Comparison of ENCODE assay signal across 23 cellular contexts in genomic region chr2:15671842-15672815, GRCh38.
DNase-seq lines count a peak whose midpoint lies in the region; ATAC-seq and TF ChIP-seq lines count a peak whose summit lies in the region.
"Had no signal": no experiment of that assay in that cellular context is flagged by ENCODE, and none has a peak within 500 bp of the region (broad histone marks: within the 10 kb centered on the region; RNA-seq: fewer than 3 reads in every experiment).

No MANE protein-coding gene starts in this region.

- H3K27me3 Mint-ChIP-seq in nephron (ENCODE audit: low read depth) = peaks cover 15% of the 10 kb centered on the region
- H3K27me3 Mint-ChIP-seq: CD4-positive, CD25-positive, alpha-beta regulatory T cell had no signal

- H3K4me1 Mint-ChIP-seq in nephron = peaks cover 57% of the 10 kb centered on the region
- H3K4me1 Mint-ChIP-seq: CD14-positive monocyte; CD4-positive, CD25-positive, alpha-beta regulatory T cell; CD8-positive, alpha-beta memory T cell had no signal

- H3K9ac ChIP-seq in mesenchymal stem cell (ENCODE audit: low read length) = no peak overlapping the region
- no peak overlapping the region for H3K9ac ChIP-seq in trophoblast cell (ENCODE audit: low read length)
- H3K9ac ChIP-seq: BLaER1 had no signal

- H2AK5ac ChIP-seq in mesenchymal stem cell (ENCODE audit: low read length, severe bottlenecking) (peak overlapping the region; percentile 0), trophoblast cell (ENCODE audit: low read length) (no peak overlapping the region)

- no peaks in the 10 kb centered on the region for H3K36me3 Mint-ChIP-seq in nephron (ENCODE audit: low read depth)
- H3K36me3 Mint-ChIP-seq: CD14-positive monocyte; CD4-positive, alpha-beta memory T cell; CD4-positive, CD25-positive, alpha-beta regulatory T cell; CD8-positive, alpha-beta memory T cell had no signal

- H3K36me3 ChIP-seq in mesenchymal stem cell (ENCODE audit: control insufficient read depth in 1 of 2, insufficient read depth in 2 of 2, low read depth in 1 of 2, low read length in 2 of 2) (no peaks in the 10 kb centered on the region), trophoblast cell (ENCODE audit: control insufficient read depth in 1 of 2, insufficient read depth in 2 of 2, low read length in 2 of 2) (no peaks in the 10 kb centered on the region)
- H3K36me3 ChIP-seq: BE2C, BLaER1 had no signal

- in situ Hi-C loops in KBM-7 (cut with MboI; ENCODE audit: low pct_unique_long_range_greater_than_20kb, low sequenced_read_pairs) = no loop called here

- H2BK120ac ChIP-seq in mesenchymal stem cell (ENCODE audit: low read depth, low read length) (no peak overlapping the region), trophoblast cell (ENCODE audit: insufficient read depth, low read length, poor library complexity) (no peak overlapping the region)

- H2BK15ac ChIP-seq in mesenchymal stem cell (ENCODE audit: low read depth, poor library complexity, severe bottlenecking) = no peak overlapping the region

- H3K9me3 ChIP-seq in mesenchymal stem cell (ENCODE audit: control insufficient read depth, low read length) (no peaks in the 10 kb centered on the region), trophoblast cell (ENCODE audit: insufficient read depth, low read depth, low read length) (no peaks in the 10 kb centered on the region)
- H3K9me3 ChIP-seq: BE2C, BLaER1 had no signal

- no peak overlapping the region for H3K14ac ChIP-seq in mesenchymal stem cell (ENCODE audit: low read length in 2 of 2)
- H3K14ac ChIP-seq in trophoblast cell (ENCODE audit: low read length) = peak overlapping the region; percentile 4

- H2AFZ ChIP-seq in mesenchymal stem cell (ENCODE audit: low read depth, low read length) = no peak overlapping the region
- no peak overlapping the region for H2AFZ ChIP-seq in trophoblast cell (ENCODE audit: insufficient read depth, low read length, poor library complexity)

- no peak for ATAC-seq in HG02938 (IDR thresholded peaks at IDR 0.05; ENCODE audit: unreplicated experiment)
- ATAC-seq: GM12878 had no signal

- H3K4me3 Mint-ChIP-seq in nephron = no peak overlapping the region
- H3K4me3 Mint-ChIP-seq: CD14-positive monocyte; CD4-positive, alpha-beta memory T cell; CD4-positive, CD25-positive, alpha-beta regulatory T cell; CD8-positive, alpha-beta memory T cell had no signal

- H4K8ac ChIP-seq in mesenchymal stem cell (ENCODE audit: low read length) = no peak overlapping the region
- no peak overlapping the region for H4K8ac ChIP-seq in trophoblast cell (ENCODE audit: low read depth, low read length)

- H3K27me3 ChIP-seq in mesenchymal stem cell (ENCODE audit: control insufficient read depth in 1 of 2, insufficient read depth in 1 of 2, low read length in 2 of 2) (peaks cover 0 to 10% of the 10 kb centered on the region in 2 experiments), trophoblast cell (ENCODE audit: insufficient read depth, low read length) (no peaks in the 10 kb centered on the region)
- H3K27me3 ChIP-seq: BE2C, BLaER1 had no signal

- H3K27ac ChIP-seq in mesenchymal stem cell (ENCODE audit: low read length, poor library complexity, severe bottlenecking) (no peak overlapping the region), trophoblast cell (ENCODE audit: low read depth, low read length) (no peak overlapping the region)
- H3K27ac ChIP-seq: BLaER1 had no signal

- H3K4me2 ChIP-seq in mesenchymal stem cell (ENCODE audit: low read length, poor library complexity, severe bottlenecking) = no peak overlapping the region
- no peak overlapping the region for H3K4me2 ChIP-seq in trophoblast cell (ENCODE audit: low read length)
- H3K4me2 ChIP-seq: BLaER1 had no signal

- H4K12ac ChIP-seq in trophoblast cell (ENCODE audit: low read depth, low read length) = no peak overlapping the region

- no peak overlapping the region for H3K23ac ChIP-seq in mesenchymal stem cell (ENCODE audit: low read length in 2 of 2)
- no peak overlapping the region for H3K23ac ChIP-seq in trophoblast cell (ENCODE audit: low read length)

- no peak overlapping the region for H4K91ac ChIP-seq in mesenchymal stem cell (ENCODE audit: low read length)
- H4K91ac ChIP-seq in trophoblast cell (ENCODE audit: low read depth, low read length) = peak overlapping the region; percentile 20

- DNase-seq in mesenchymal stem cell = no peak
- no peak for DNase-seq in trophoblast cell
- no peak for DNase-seq in T1000 (lab: John Stamatoyannopoulos, UW)
- DNase-seq in KBM-7 = no peak
- DNase-seq: 8988T; ACHN; BE2C; C1 segment of cervical spinal cord; CD4-positive, alpha-beta memory T cell; CD4-positive, CD25-positive, alpha-beta regulatory T cell; CD8-positive, alpha-beta memory T cell; COR-L47; DMS 273 treated with DMSO at 0.1 percent for 48 hours; DMS153; DMS79; DND-41; EL; GDM1 had no signal

- no peak overlapping the region for H2BK5ac ChIP-seq in mesenchymal stem cell (ENCODE audit: low read depth, low read length, poor library complexity, severe bottlenecking)
- no peak overlapping the region for H2BK5ac ChIP-seq in trophoblast cell (ENCODE audit: low read depth, low read length, poor library complexity)

- H2BK12ac ChIP-seq in mesenchymal stem cell (ENCODE audit: low read length in 2 of 2) = no peak overlapping the region
- peak overlapping the region; percentile 5 for H2BK12ac ChIP-seq in trophoblast cell (ENCODE audit: low read length)

- H3K9me3 Mint-ChIP-seq in nephron = no peaks in the 10 kb centered on the region
- H3K9me3 Mint-ChIP-seq: CD4-positive, CD25-positive, alpha-beta regulatory T cell; CD8-positive, alpha-beta memory T cell had no signal

- no peaks in the 10 kb centered on the region for H3K79me2 ChIP-seq in trophoblast cell (ENCODE audit: control insufficient read depth, insufficient read depth, low read length, poor library complexity)

- no peak overlapping the region for H3K18ac ChIP-seq in mesenchymal stem cell (ENCODE audit: low read depth in 1 of 2, low read length in 2 of 2)
- no peak overlapping the region for H3K18ac ChIP-seq in trophoblast cell (ENCODE audit: low read length)

- H3K79me1 ChIP-seq in mesenchymal stem cell (replicated peaks; ENCODE audit: low read length, poor library complexity, severe bottlenecking) (no peaks in the 10 kb centered on the region), trophoblast cell (ENCODE audit: low read length) (peaks cover 13% of the 10 kb centered on the region)

- H3K4me1 ChIP-seq in mesenchymal stem cell (ENCODE audit: control insufficient read depth, insufficient read depth, low read depth, low read length) (peaks cover 30% of the 10 kb centered on the region), trophoblast cell (ENCODE audit: control insufficient read depth in 1 of 2, insufficient read depth in 2 of 2, low read length in 2 of 2) (peaks cover 14 to 28% of the 10 kb centered on the region in 2 experiments)
- H3K4me1 ChIP-seq: BE2C had no signal

- no peak overlapping the region for H3K4me3 ChIP-seq in mesenchymal stem cell (ENCODE audit: insufficient read depth in 1 of 2, low read depth in 1 of 2, low read length in 2 of 2)
- H3K4me3 ChIP-seq in trophoblast cell (ENCODE audit: low read depth, low read length) = no peak overlapping the region
- H3K4me3 ChIP-seq: BLaER1, GM12878 had no signal

- peak overlapping the region in 2 of 3 experiments; percentile 6 to 28 for H3K27ac Mint-ChIP-seq in nephron
- H3K27ac Mint-ChIP-seq: CD14-positive monocyte; CD4-positive, alpha-beta memory T cell; CD4-positive, CD25-positive, alpha-beta regulatory T cell; CD8-positive, alpha-beta memory T cell had no signal

- no peak for TF ChIP-seq CTCF in nephron (IDR thresholded peaks at IDR 0.05; ENCODE audit: unreplicated experiment in 3 of 3)

- H3K4ac ChIP-seq in mesenchymal stem cell (ENCODE audit: low read depth in 1 of 2, low read length in 2 of 2) (no peak overlapping the region), trophoblast cell (ENCODE audit: low read depth, low read length) (no peak overlapping the region)

- 88% methylated on average over 8 of the region's 9 CpGs for WGBS in mesenchymal stem cell
- WGBS in trophoblast cell (ENCODE audit: extremely low coverage, insufficient coverage, insufficient read length) = no CpG with 5 or more reads among the region's 9 CpGs
